ENCODE assay signal across 9 cellular contexts in genomic region chr1:235919797-235920475, GRCh38. TPM values are rescaled to one million over a fixed set of nuclear protein-coding genes. Genes with fewer than 3 reads are reported as not detected.
DNase-seq lines count a peak whose midpoint lies in the region; ATAC-seq, FAIRE-seq and TF ChIP-seq lines count a peak whose summit lies in the region.
"Had no signal": no experiment of that assay in that cellular context is flagged by ENCODE, and none has a peak within 500 bp of the region (broad histone marks: within the 10 kb centered on the region; RNA-seq: fewer than 3 reads in every experiment).

No MANE protein-coding gene starts in this region.

- no peak for ATAC-seq in right cardiac atrium

- DNase-seq in cardiac muscle cell (ENCODE audit: low read depth in 1 of 2, low spot score in 1 of 2) (peak in 1 of 2 donors; percentile 62), right cardiac atrium (no peak), astrocyte (ENCODE audit: low read depth) (peak; percentile 82), keratinocyte (ENCODE audit: low read depth, low spot score) (peak; percentile 91), GM12892 (ENCODE audit: insufficient read length) (no peak), esophagus muscularis mucosa (ENCODE audit: extremely low spot score) (no peak), Karpas-422 (no peak)
- no peak for DNase-seq in activated T-cell treated with anti-CD3 and anti-CD28 coated beads, Interleukin-2, amount 50 U/mL, for 1 hour

- H2AFZ ChIP-seq in astrocyte (ENCODE audit: low read depth, low read length), result peak overlapping the region; percentile 43
- no peak overlapping the region for H2AFZ ChIP-seq in keratinocyte (ENCODE audit: control insufficient read depth, low read length)
- H2AFZ ChIP-seq in Karpas-422 (ENCODE audit: low read length), result no peak overlapping the region

- H3K4me2 ChIP-seq in astrocyte (ENCODE audit: low read length), result peak overlapping the region; percentile 56
- peak overlapping the region; percentile 67 for H3K4me2 ChIP-seq in keratinocyte (ENCODE audit: control insufficient read depth, extremely low read depth, insufficient read depth, low read depth, low read length)
- H3K4me2 ChIP-seq in Karpas-422 (ENCODE audit: low read depth, low read length, poor library complexity, severe bottlenecking), result no peak overlapping the region

- H4K20me1 ChIP-seq in astrocyte (ENCODE audit: insufficient read depth, low read length) (no peaks in the 10 kb centered on the region), keratinocyte (ENCODE audit: control insufficient read depth, extremely low read depth, insufficient read depth, low read length) (no peaks in the 10 kb centered on the region), Karpas-422 (ENCODE audit: insufficient read depth, low read depth, low read length) (no peaks in the 10 kb centered on the region)

- H3K4me1 Mint-ChIP-seq in astrocyte (ENCODE audit: low read depth, unreplicated experiment), result peaks cover 38% of the 10 kb centered on the region

- TF ChIP-seq CTCF in cardiac muscle cell (IDR thresholded peaks at IDR 0.05; ENCODE audit: low read depth, low read length), result peak; percentile 4
- no peak for TF ChIP-seq CTCF in astrocyte (IDR thresholded peaks at IDR 0.05; ENCODE audit: insufficient read depth, low read depth, low read length)
- TF ChIP-seq CTCF in keratinocyte (optimal IDR thresholded peaks at IDR 0.05 in 1 of 3, IDR thresholded peaks at IDR 0.05 in 1 of 3, conservative IDR thresholded peaks at IDR 0.05 in 1 of 3; ENCODE audit: extremely low read depth in 1 of 3, insufficient read depth in 2 of 3, low read length in 3 of 3), result no peak
- no peak for TF ChIP-seq CTCF in esophagus muscularis mucosa (IDR thresholded peaks at IDR 0.05)

- no peaks in the 10 kb centered on the region for H3K9me3 ChIP-seq in cardiac muscle cell (ENCODE audit: low read depth)
- no peaks in the 10 kb centered on the region for H3K9me3 ChIP-seq in right cardiac atrium (ENCODE audit: control insufficient read depth, low read length)
- no peaks in the 10 kb centered on the region for H3K9me3 ChIP-seq in astrocyte (ENCODE audit: insufficient read depth, low read depth, low read length)
- no peaks in the 10 kb centered on the region for H3K9me3 ChIP-seq in keratinocyte (ENCODE audit: control insufficient read depth, low read depth, low read length)
- H3K9me3 ChIP-seq in esophagus muscularis mucosa, result no peaks in the 10 kb centered on the region
- H3K9me3 ChIP-seq in Karpas-422 (ENCODE audit: low read length), result no peaks in the 10 kb centered on the region

- peak overlapping the region; percentile 35 for H3K9ac ChIP-seq in astrocyte (ENCODE audit: low read length)
- peak overlapping the region; percentile 78 for H3K9ac ChIP-seq in keratinocyte (ENCODE audit: control insufficient read depth, extremely low read depth, insufficient read depth, low read length)
- no peak overlapping the region for H3K9ac ChIP-seq in Karpas-422 (ENCODE audit: low read length)

- H3K27ac ChIP-seq in cardiac muscle cell (no peak overlapping the region), right cardiac atrium (ENCODE audit: low read length) (no peak overlapping the region), astrocyte (ENCODE audit: low read depth, low read length) (peak overlapping the region; percentile 90), keratinocyte (ENCODE audit: control insufficient read depth, insufficient read depth, low read length) (peak overlapping the region; percentile 97), esophagus muscularis mucosa (replicated peaks in 1 of 4) (peak overlapping the region in 2 of 4 donors; percentile 13 to 25), Karpas-422 (ENCODE audit: low read length) (no peak overlapping the region)
- H3K27ac ChIP-seq: C4-2B had no signal

- FAIRE-seq in astrocyte (lab: Jason Lieb, UNC) (no peak), keratinocyte (lab: Jason Lieb, UNC) (peak; percentile 67), GM12892 (lab: Jason Lieb, UNC) (no peak)

- no peaks in the 10 kb centered on the region for H3K79me2 ChIP-seq in astrocyte (ENCODE audit: insufficient read depth, low read length)
- no peaks in the 10 kb centered on the region for H3K79me2 ChIP-seq in keratinocyte (ENCODE audit: control insufficient read depth, insufficient read depth, low read length)
- H3K79me2 ChIP-seq in Karpas-422 (ENCODE audit: low read length), result no peaks in the 10 kb centered on the region

- no peak overlapping the region for H3K4me3 ChIP-seq in cardiac muscle cell
- no peak overlapping the region for H3K4me3 ChIP-seq in right cardiac atrium (ENCODE audit: low read length)
- no peak overlapping the region for H3K4me3 ChIP-seq in astrocyte (ENCODE audit: insufficient read depth, low read depth, low read length)
- H3K4me3 ChIP-seq in keratinocyte (ENCODE audit: control insufficient read depth in 2 of 3, extremely low read depth in 1 of 3, insufficient read depth in 2 of 3, low read depth in 1 of 3, low read length in 3 of 3), result peak overlapping the region in 1 of 3 experiments; percentile 4
- no peak overlapping the region for H3K4me3 ChIP-seq in esophagus muscularis mucosa
- H3K4me3 ChIP-seq in Karpas-422 (ENCODE audit: low read length), result no peak overlapping the region

- H3K36me3 ChIP-seq in cardiac muscle cell (no peaks in the 10 kb centered on the region), astrocyte (ENCODE audit: insufficient read depth, low read length) (no peaks in the 10 kb centered on the region), keratinocyte (ENCODE audit: control insufficient read depth in 2 of 2, extremely low read depth in 1 of 2, insufficient read depth in 2 of 2, low read length in 2 of 2) (no peaks in the 10 kb centered on the region), esophagus muscularis mucosa (no peaks in the 10 kb centered on the region), Karpas-422 (ENCODE audit: insufficient read depth, low read length) (no peaks in the 10 kb centered on the region)

- dilution Hi-C loops in keratinocyte (cut with MboI; ENCODE audit: extremely low pct_ligation_motif_present, low sequenced_read_pairs), result no loop called here

- intact Hi-C loops in right cardiac atrium (cut with DNase I) (no loop called here), esophagus muscularis mucosa (cut with DNase I) (loop anchor here (5.0 kb wide), 1 partner anchor 53 kb away; the partner anchor contains the start of gene LYST)

- H3K27me3 ChIP-seq in cardiac muscle cell (no peaks in the 10 kb centered on the region), right cardiac atrium (ENCODE audit: control insufficient read depth, insufficient read depth) (no peaks in the 10 kb centered on the region), astrocyte (ENCODE audit: insufficient read depth, low read length) (no peaks in the 10 kb centered on the region), keratinocyte (ENCODE audit: control insufficient read depth, extremely low read depth, insufficient read depth, low read length) (no peaks in the 10 kb centered on the region), esophagus muscularis mucosa (no peaks in the 10 kb centered on the region), Karpas-422 (ENCODE audit: low read length) (no peaks in the 10 kb centered on the region)

- H3K4me3 Mint-ChIP-seq in astrocyte (ENCODE audit: unreplicated experiment), result no peak overlapping the region

- TF ChIP-seq EP300 in esophagus muscularis mucosa (IDR thresholded peaks at IDR 0.05), result no peak

- peaks cover 3% of the 10 kb centered on the region for H3K9me1 ChIP-seq in keratinocyte (ENCODE audit: control insufficient read depth, extremely low read depth, insufficient read depth, low read length)

- no peaks in the 10 kb centered on the region for H3K9me3 Mint-ChIP-seq in astrocyte (ENCODE audit: unreplicated experiment)

- H3K27me3 Mint-ChIP-seq in astrocyte (ENCODE audit: low read depth, unreplicated experiment), result no peaks in the 10 kb centered on the region

- peak overlapping the region; percentile 92 for H3K27ac Mint-ChIP-seq in astrocyte (ENCODE audit: unreplicated experiment)

- no peaks in the 10 kb centered on the region for H3K36me3 Mint-ChIP-seq in astrocyte (ENCODE audit: low read depth, unreplicated experiment)

- H3K9me2 ChIP-seq in Karpas-422 (replicated peaks; ENCODE audit: insufficient read depth, low read length), result no peaks in the 10 kb centered on the region

- H3K4me1 ChIP-seq in cardiac muscle cell (ENCODE audit: low read depth) (peaks cover 38% of the 10 kb centered on the region), right cardiac atrium (ENCODE audit: control insufficient read depth, insufficient read depth, low read length) (peaks cover 4% of the 10 kb centered on the region), astrocyte (ENCODE audit: insufficient read depth, low read length) (peaks cover 50% of the 10 kb centered on the region), keratinocyte (ENCODE audit: control insufficient read depth, extremely low read depth, insufficient read depth, low read length) (peaks cover 63% of the 10 kb centered on the region), esophagus muscularis mucosa (peaks cover 21 to 48% (median 44%) of the 10 kb centered on the region in 4 donors), Karpas-422 (ENCODE audit: low read length) (peaks cover 3% of the 10 kb centered on the region; the same call in 1 of the 2 replicates)

- WGBS in right cardiac atrium, result 81% methylated on average over 6 of the region's 6 CpGs
- WGBS in esophagus muscularis mucosa, result 67% methylated on average over 6 of the region's 6 CpGs

- TF ChIP-seq POLR2A in GM12892 (IDR thresholded peaks at IDR 0.05; ENCODE audit: low read depth, low read length), result no peak
- TF ChIP-seq POLR2A in esophagus muscularis mucosa (IDR thresholded peaks at IDR 0.05; ENCODE audit: low read depth), result no peak

RNA-seq across cellular contexts. Expression of gene LYST, which starts 53.2 kb away (rescaled TPM):
- total RNA-seq in cardiac muscle cell (3.7 and 5.2 TPM in 2 replicates), right cardiac atrium (10 to 100 TPM; 10.0 to 15.3 (median 12.0) TPM), astrocyte (12.5 and 15.7 TPM in 2 replicates), esophagus muscularis mucosa (10 to 100 TPM; 22.9 to 44.4 (median 31.9) TPM)
- polyA plus RNA-seq in cardiac muscle cell (4.5 and 4.9 TPM in 2 replicates), right cardiac atrium (3.8 TPM), keratinocyte (9.5 to 30.9 TPM (median 24.7 TPM) in 3 replicates)
- polyA plus RNA-seq in keratinocyte (2011; ENCODE audit: low read depth), result 29.2 TPM
- polyA plus RNA-seq in keratinocyte (2011; cell fraction: cytosol; rRNA removed), result 5.9 and 13.2 TPM in 2 replicates
- 49.0 and 52.9 TPM in 2 replicates for polyA plus RNA-seq in keratinocyte (2011; cell fraction: nucleus; rRNA removed)
- 7.7 and 20.9 TPM in 2 replicates for polyA plus RNA-seq in keratinocyte (2012; ENCODE audit: low replicate concordance)
- polyA minus RNA-seq in keratinocyte, result 13.1 to 108 TPM (median 83.3 TPM) in 3 replicates
- polyA minus RNA-seq in keratinocyte (2011; cell fraction: cytosol; rRNA and poly(A)+ RNA removed), result 11.1 TPM
- polyA minus RNA-seq in keratinocyte (2011; cell fraction: nucleus; rRNA and poly(A)+ RNA removed), result 126 and 238 TPM in 2 replicates
- 7.9 TPM for polyA plus RNA-seq in GM12892 (2012; ENCODE audit: missing spikeins)
- 4.8 and 7.8 TPM in 2 replicates for total RNA-seq in Karpas-422 (2014; rRNA removed; shearing (Covaris generic); ENCODE audit: low replicate concordance)

Comparison
In these comparisons a context has a peak if more than half of its experiments do, and no peak if none do; other contexts are left out.
1. DNase-seq: peak in astrocyte (single experiment) and keratinocyte (single experiment); none in right cardiac atrium (0 of 3), GM12892 (single experiment), esophagus muscularis mucosa (single experiment), Karpas-422 (single experiment) and activated T-cell treated with anti-CD3 and anti-CD28 coated beads, Interleukin-2, amount 50 U/mL, for 1 hour (single experiment).
2. H3K27ac ChIP-seq: peak in astrocyte (single experiment) and keratinocyte (single experiment); none in cardiac muscle cell (single experiment), right cardiac atrium (single experiment) and Karpas-422 (single experiment).